34 cellular contexts compared by ENCODE assay signal in genomic region chr5:15535938-15536337, GRCh38. TPM values are rescaled to one million over a fixed set of nuclear protein-coding genes. Genes with fewer than 3 reads are reported as not detected.
"Had no signal": no experiment of that assay in that cellular context is flagged by ENCODE, and none has a peak within 500 bp of the region (broad histone marks: within the 10 kb centered on the region; RNA-seq: fewer than 3 reads in every experiment).

No MANE protein-coding gene starts in this region.

- DNase-seq: activated effector memory CD4-positive, alpha-beta T cell treated with anti-CD3 and anti-CD28 coated beads, Interleukin-2, amount 50 U/mL, for 16 hours; activated effector memory CD4-positive, alpha-beta T cell treated with Interleukin-2 at 50 U/mL for 16 hours; activated gamma-delta T cell; activated gamma-delta T cell treated with Interleukin-2 at 50 U/mL for 16 hours; activated naive CD4-positive, alpha-beta T cell; activated naive CD4-positive, alpha-beta T cell treated with anti-CD3 and anti-CD28 coated beads for 36 hours; activated naive CD4-positive, alpha-beta T cell treated with anti-CD3 and anti-CD28 coated beads, Interleukin-2, amount 10 ng/mL, durations not matched to agents 7 days and 5 days; activated naive CD4-positive, alpha-beta T cell treated with anti-CD3 and anti-CD28 coated beads, Interleukin-2, amount 50 U/mL, for 16 hours; activated naive CD4-positive, alpha-beta T cell treated with Interleukin-2 at 50 U/mL for 16 hours; activated naive CD8-positive, alpha-beta T cell treated with anti-CD3 and anti-CD28 coated beads for 36 hours; activated naive CD8-positive, alpha-beta T cell treated with anti-CD3 and anti-CD28 coated beads, Interleukin-2, amount 10 ng/mL, durations not matched to agents 7 days and 5 days; activated naive CD8-positive, alpha-beta T cell treated with anti-CD3 and anti-CD28 coated beads, Interleukin-2, amount 50 U/mL, for 24 hours; activated T-cell treated with anti-CD3 and anti-CD28 coated beads, Interleukin-2, amount 50 U/mL, for 1 hour; activated T-cell treated with anti-CD3 and anti-CD28 coated beads, Interleukin-2, amount 50 U/mL, for 24 hours; activated T-cell treated with anti-CD3 and anti-CD28 coated beads, Interleukin-2, amount 50 U/mL, for 4 hours; activated T-cell treated with anti-CD3 and anti-CD28 coated beads, Interleukin-2, amount 50 U/mL, for 48 hours; activated T-cell treated with anti-CD3 and anti-CD28 coated beads, Interleukin-2, amount 50 U/mL, for 72 hours; adrenal gland; amniotic stem cell; amygdala; anterior cingulate cortex; aorta; body of pancreas; brain microvascular endothelial cell; caudate nucleus; central memory CD4-positive, alpha-beta T cell; cerebellar nuclear complex had no signal

- H3K4me1 ChIP-seq: ascending aorta, body of pancreas, breast epithelium had no signal

- H3K36me3 ChIP-seq: adrenal gland, ascending aorta, brain microvascular endothelial cell, breast epithelium, cardiac muscle cell had no signal

- H3K27ac ChIP-seq: adrenal gland, ascending aorta, body of pancreas, brain microvascular endothelial cell, breast epithelium, cardiac muscle cell had no signal

- H3K9me3 ChIP-seq: adrenal gland, ascending aorta, body of pancreas, breast epithelium had no signal

- H3K4me3 ChIP-seq: adrenal gland, ascending aorta, body of pancreas, breast epithelium, cardiac muscle cell had no signal

- H3K27me3 ChIP-seq: adrenal gland, ascending aorta, body of pancreas, brain microvascular endothelial cell, breast epithelium, cardiac muscle cell had no signal

RNA-seq across cellular contexts. Expression of gene FBXL7, which starts 36.0 kb away (rescaled TPM):
- total RNA-seq: activated naive CD4-positive, alpha-beta T cell treated with anti-CD3 and anti-CD28 coated beads for 36 hours; activated naive CD4-positive, alpha-beta T cell treated with anti-CD3 and anti-CD28 coated beads, Interleukin-2, amount 50 U/mL, for 72 hours; activated naive CD8-positive, alpha-beta T cell treated with anti-CD3 and anti-CD28 coated beads for 36 hours; activated naive CD8-positive, alpha-beta T cell treated with anti-CD3 and anti-CD28 coated beads, Interleukin-2, amount 10 ng/mL, durations not matched to agents 7 days and 5 days; activated T-cell treated with anti-CD3 and anti-CD28 coated beads, Interleukin-2, amount 50 U/mL, for 4 hours; activated T-cell treated with anti-CD3 and anti-CD28 coated beads, Interleukin-2, amount 50 U/mL, for 72 hours; activated T-helper 1 cell treated with anti-CD3 and anti-CD28 coated beads, Interleukin-12 subunit alpha, Interleukin-12 subunit beta, Interleukin-2, Interleukin-4 antibody, amounts not matched to agents 30 ng/mL and 10 ng/mL and 1 ng/mL, durations not matched to agents 14 hours and 24 hours and 36 hours; activated T-helper 17 cell treated with anti-CD3 and anti-CD28 coated beads, Interleukin-2, amount 50 U/mL, for 72 hours; activated T-helper 2 cell treated with anti-CD3 and anti-CD28 coated beads, Interferon-gamma antibody, Interleukin-2, Interleukin-4, amounts not matched to agents 10 μg/mL and 5 μg/mL and 100 μg/mL, durations not matched to agents 14 hours and 24 hours and 36 hours had no signal
